1 cellular context compared by ENCODE assay signal in the genomic region with DNA sequence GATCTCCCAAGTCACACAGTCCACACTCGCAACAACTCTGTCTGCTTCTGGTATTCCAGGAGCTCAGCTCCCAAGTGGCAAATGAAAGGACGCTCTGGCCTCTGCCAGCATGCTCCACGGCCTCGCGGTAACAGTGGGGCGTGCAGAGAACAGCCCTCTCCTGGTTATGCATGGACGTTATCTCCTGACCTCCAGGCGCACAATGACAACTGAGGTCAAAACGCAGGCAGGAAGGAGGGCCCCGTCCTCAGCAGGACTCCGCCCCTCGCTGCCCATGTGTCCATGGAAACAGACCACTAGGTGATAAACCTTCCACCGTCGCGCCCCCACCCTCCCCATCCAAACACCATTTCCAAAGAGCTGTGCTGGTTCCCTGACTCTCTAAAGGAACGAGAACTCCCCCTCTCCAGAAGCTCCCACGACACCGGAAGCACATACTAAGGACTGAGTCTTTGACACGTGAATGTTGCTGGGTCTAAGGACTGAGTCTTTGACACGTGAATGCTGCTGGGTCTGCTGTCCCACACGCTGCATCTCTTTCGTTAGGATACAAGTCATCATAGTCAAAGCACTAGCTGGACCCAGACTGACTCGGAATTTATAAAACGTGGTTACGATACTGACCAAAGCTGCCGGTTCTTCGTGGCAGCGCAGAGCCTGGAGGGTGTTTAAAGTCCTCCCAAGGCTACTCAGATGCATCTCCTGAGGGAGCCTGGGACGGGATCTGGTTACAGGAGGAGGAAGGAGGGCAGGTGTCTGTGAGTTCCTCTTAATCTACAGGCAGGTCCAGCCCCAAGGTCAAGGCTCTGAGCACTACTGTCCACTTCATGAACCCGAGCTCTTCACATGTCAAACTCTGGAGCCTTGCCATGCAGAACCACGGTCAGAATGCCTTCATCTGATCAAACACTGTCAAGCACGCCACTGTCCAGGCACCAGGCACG.
TF ChIP-seq lines count a peak whose summit lies in the region.

No MANE protein-coding gene starts in this region.

TF ChIP-seq in K562, 482 proteins besides CTCF, POLR2A, EP300 and RAD21 (continued from another document):
- peak; percentile 87 for TF ChIP-seq POLR2AphosphoS5 (IDR thresholded peaks at IDR 0.05; ENCODE audit: control insufficient read depth, insufficient read depth, low read depth, low read length)
- peak; percentile 63 for TF ChIP-seq CCNT2 (IDR thresholded peaks at IDR 0.05; ENCODE audit: borderline replicate concordance, extremely low read depth, insufficient read length, low read depth, low read length)
- peak; percentile 67 for TF ChIP-seq PML (IDR thresholded peaks at IDR 0.05; ENCODE audit: low read length)
- peak; percentile 56 for TF ChIP-seq TBP (optimal IDR thresholded peaks at IDR 0.05; ENCODE audit: low read depth, low read length)
- TF ChIP-seq HIVEP1 (CRISPR knock-in tag; IDR thresholded peaks at IDR 0.05), result no peak
- no peak for TF ChIP-seq ZNF324 (CRISPR knock-in tag; IDR thresholded peaks at IDR 0.05)
- TF ChIP-seq FOXK2 (conservative IDR thresholded peaks at IDR 0.05 in 1 of 2, IDR thresholded peaks at IDR 0.05 in 1 of 2; ENCODE audit: low read depth in 2 of 2), result peak; percentile 69 to 71; a peak in 3 of 4 replicates
- TF ChIP-seq ARID1B (IDR thresholded peaks at IDR 0.05), result peak; percentile 92
- TF ChIP-seq, protein P1, sequence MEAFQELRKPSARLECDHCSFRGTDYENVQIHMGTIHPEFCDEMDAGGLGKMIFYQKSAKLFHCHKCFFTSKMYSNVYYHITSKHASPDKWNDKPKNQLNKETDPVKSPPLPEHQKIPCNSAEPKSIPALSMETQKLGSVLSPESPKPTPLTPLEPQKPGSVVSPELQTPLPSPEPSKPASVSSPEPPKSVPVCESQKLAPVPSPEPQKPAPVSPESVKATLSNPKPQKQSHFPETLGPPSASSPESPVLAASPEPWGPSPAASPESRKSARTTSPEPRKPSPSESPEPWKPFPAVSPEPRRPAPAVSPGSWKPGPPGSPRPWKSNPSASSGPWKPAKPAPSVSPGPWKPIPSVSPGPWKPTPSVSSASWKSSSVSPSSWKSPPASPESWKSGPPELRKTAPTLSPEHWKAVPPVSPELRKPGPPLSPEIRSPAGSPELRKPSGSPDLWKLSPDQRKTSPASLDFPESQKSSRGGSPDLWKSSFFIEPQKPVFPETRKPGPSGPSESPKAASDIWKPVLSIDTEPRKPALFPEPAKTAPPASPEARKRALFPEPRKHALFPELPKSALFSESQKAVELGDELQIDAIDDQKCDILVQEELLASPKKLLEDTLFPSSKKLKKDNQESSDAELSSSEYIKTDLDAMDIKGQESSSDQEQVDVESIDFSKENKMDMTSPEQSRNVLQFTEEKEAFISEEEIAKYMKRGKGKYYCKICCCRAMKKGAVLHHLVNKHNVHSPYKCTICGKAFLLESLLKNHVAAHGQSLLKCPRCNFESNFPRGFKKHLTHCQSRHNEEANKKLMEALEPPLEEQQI (IDR thresholded peaks at IDR 0.05), result no peak
- TF ChIP-seq, protein P2, sequence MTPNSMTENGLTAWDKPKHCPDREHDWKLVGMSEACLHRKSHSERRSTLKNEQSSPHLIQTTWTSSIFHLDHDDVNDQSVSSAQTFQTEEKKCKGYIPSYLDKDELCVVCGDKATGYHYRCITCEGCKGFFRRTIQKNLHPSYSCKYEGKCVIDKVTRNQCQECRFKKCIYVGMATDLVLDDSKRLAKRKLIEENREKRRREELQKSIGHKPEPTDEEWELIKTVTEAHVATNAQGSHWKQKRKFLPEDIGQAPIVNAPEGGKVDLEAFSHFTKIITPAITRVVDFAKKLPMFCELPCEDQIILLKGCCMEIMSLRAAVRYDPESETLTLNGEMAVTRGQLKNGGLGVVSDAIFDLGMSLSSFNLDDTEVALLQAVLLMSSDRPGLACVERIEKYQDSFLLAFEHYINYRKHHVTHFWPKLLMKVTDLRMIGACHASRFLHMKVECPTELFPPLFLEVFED (CRISPR knock-in tag; conservative IDR thresholded peaks at IDR 0.05), result no peak
- peak; percentile 4 for TF ChIP-seq RBBP5 (IDR thresholded peaks at IDR 0.05; ENCODE audit: borderline replicate concordance, insufficient read depth, low read length, poor library complexity, severe bottlenecking)
- TF ChIP-seq HDAC2 (IDR thresholded peaks at IDR 0.05), result peak; percentile 79
- TF ChIP-seq, protein P3, sequence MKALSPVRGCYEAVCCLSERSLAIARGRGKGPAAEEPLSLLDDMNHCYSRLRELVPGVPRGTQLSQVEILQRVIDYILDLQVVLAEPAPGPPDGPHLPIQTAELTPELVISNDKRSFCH (CRISPR knock-in tag; IDR thresholded peaks at IDR 0.05), result no peak
- TF ChIP-seq, protein P3 (tag; IDR thresholded peaks at IDR 0.05), result 0 out of 2 replicates have a peak, but pooled peaks have one; percentile 52
- TF ChIP-seq, protein P4, sequence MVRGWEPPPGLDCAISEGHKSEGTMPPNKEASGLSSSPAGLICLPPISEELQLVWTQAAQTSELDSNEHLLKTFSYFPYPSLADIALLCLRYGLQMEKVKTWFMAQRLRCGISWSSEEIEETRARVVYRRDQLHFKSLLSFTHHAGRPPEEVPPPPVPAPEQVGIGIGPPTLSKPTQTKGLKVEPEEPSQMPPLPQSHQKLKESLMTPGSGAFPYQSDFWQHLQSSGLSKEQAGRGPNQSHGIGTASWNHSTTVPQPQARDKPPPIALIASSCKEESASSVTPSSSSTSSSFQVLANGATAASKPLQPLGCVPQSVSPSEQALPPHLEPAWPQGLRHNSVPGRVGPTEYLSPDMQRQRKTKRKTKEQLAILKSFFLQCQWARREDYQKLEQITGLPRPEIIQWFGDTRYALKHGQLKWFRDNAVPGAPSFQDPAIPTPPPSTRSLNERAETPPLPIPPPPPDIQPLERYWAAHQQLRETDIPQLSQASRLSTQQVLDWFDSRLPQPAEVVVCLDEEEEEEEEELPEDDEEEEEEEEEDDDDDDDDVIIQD (CRISPR knock-in tag; IDR thresholded peaks at IDR 0.05), result no peak
- TF ChIP-seq, protein P5, sequence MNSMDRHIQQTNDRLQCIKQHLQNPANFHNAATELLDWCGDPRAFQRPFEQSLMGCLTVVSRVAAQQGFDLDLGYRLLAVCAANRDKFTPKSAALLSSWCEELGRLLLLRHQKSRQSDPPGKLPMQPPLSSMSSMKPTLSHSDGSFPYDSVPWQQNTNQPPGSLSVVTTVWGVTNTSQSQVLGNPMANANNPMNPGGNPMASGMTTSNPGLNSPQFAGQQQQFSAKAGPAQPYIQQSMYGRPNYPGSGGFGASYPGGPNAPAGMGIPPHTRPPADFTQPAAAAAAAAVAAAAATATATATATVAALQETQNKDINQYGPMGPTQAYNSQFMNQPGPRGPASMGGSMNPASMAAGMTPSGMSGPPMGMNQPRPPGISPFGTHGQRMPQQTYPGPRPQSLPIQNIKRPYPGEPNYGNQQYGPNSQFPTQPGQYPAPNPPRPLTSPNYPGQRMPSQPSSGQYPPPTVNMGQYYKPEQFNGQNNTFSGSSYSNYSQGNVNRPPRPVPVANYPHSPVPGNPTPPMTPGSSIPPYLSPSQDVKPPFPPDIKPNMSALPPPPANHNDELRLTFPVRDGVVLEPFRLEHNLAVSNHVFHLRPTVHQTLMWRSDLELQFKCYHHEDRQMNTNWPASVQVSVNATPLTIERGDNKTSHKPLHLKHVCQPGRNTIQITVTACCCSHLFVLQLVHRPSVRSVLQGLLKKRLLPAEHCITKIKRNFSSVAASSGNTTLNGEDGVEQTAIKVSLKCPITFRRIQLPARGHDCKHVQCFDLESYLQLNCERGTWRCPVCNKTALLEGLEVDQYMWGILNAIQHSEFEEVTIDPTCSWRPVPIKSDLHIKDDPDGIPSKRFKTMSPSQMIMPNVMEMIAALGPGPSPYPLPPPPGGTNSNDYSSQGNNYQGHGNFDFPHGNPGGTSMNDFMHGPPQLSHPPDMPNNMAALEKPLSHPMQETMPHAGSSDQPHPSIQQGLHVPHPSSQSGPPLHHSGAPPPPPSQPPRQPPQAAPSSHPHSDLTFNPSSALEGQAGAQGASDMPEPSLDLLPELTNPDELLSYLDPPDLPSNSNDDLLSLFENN (IDR thresholded peaks at IDR 0.05; ENCODE audit: low read depth in 2 of 2, low read length in 2 of 2), result peak in 1 of 2 experiments; percentile 64; a peak in 2 of 4 replicates
